In the genomic region with DNA sequence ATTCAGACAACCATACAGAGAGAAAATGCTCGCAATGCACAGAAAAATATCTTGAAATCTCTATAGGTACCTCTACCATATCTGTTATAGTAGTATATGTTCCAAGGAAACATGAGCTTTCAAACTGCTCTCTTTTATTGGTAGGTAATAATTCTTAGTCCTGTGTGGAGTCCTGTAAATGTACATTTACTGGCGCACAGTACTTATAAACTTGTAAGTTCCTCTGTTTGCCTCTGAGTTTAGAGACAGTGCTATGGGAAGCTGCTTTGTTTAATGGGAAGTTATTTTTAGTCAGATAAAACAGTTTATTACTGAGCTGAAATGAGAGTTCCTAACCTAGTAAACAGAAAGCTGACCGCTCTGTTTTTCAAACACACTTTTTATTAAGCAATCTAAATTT, we compare ENCODE assay signal across 15 cellular contexts. TPM values are rescaled to one million over a fixed set of nuclear protein-coding genes. Genes with fewer than 3 reads are reported as not detected.
DNase-seq lines count a peak whose midpoint lies in the region; ATAC-seq and TF ChIP-seq lines count a peak whose summit lies in the region.
"Had no signal": no experiment of that assay in that cellular context is flagged by ENCODE, and none has a peak within 500 bp of the region (broad histone marks: within the 10 kb centered on the region; RNA-seq: fewer than 3 reads in every experiment).

No MANE protein-coding gene starts in this region.

- no peak overlapping the region for H3K9ac ChIP-seq in GM23248

- DNase-seq in GM23248 (no peak), T-helper 17 cell (no peak), hepatocyte (ENCODE audit: low spot score) (no peak), transverse colon (no peak), NCI-H524 (lab: John Stamatoyannopoulos, UW) (no peak), Caco-2 (no peak)
- DNase-seq in activated naive CD8-positive, alpha-beta T cell treated with anti-CD3 and anti-CD28 coated beads for 36 hours, result no peak
- DNase-seq: C1 segment of cervical spinal cord; CD4-positive, alpha-beta T cell; DMS79; IMR-90; KBM-7 had no signal

- H3K9me2 ChIP-seq in GM23248 (ENCODE audit: insufficient read depth) (no peaks in the 10 kb centered on the region), hepatocyte (replicated peaks; ENCODE audit: insufficient read depth) (no peaks in the 10 kb centered on the region)

- H3K36me3 Mint-ChIP-seq in T-helper 17 cell (ENCODE audit: low read depth) (peaks cover 19% of the 10 kb centered on the region), Caco-2 (ENCODE audit: insufficient read depth, unreplicated experiment) (peaks cover 48% of the 10 kb centered on the region)
- H3K36me3 Mint-ChIP-seq in activated naive CD8-positive, alpha-beta T cell treated with anti-CD3 and anti-CD28 coated beads for 36 hours, result peaks cover 21% of the 10 kb centered on the region

- peaks cover 14% of the 10 kb centered on the region for H3K36me3 ChIP-seq in GM23248 (ENCODE audit: low read depth)
- no peaks in the 10 kb centered on the region for H3K36me3 ChIP-seq in hepatocyte (replicated peaks; ENCODE audit: insufficient read depth, low read depth)
- H3K36me3 ChIP-seq in transverse colon, result peaks cover 0 to 22% (median 3%) of the 10 kb centered on the region in 4 donors
- peaks cover 5% of the 10 kb centered on the region; the same call in 1 of the 2 replicates for H3K36me3 ChIP-seq in Caco-2 (ENCODE audit: control insufficient read depth, insufficient read depth, low read length)

- H3F3A ChIP-seq in GM23248 (ENCODE audit: insufficient read depth), result peaks cover 29% of the 10 kb centered on the region

- no peaks in the 10 kb centered on the region for H3K9me3 ChIP-seq in GM23248 (ENCODE audit: low read depth)
- H3K9me3 ChIP-seq in T-helper 17 cell (ENCODE audit: control insufficient read depth, low read length, poor library complexity, severe bottlenecking), result no peaks in the 10 kb centered on the region
- no peaks in the 10 kb centered on the region for H3K9me3 ChIP-seq in hepatocyte (ENCODE audit: low read depth)
- H3K9me3 ChIP-seq in transverse colon, result no peaks in the 10 kb centered on the region
- no peaks in the 10 kb centered on the region for H3K9me3 ChIP-seq in Caco-2
- H3K9me3 ChIP-seq: HAP-1 had no signal

- no peaks in the 10 kb centered on the region for H3K9me3 Mint-ChIP-seq in activated naive CD8-positive, alpha-beta T cell treated with anti-CD3 and anti-CD28 coated beads for 36 hours
- H3K9me3 Mint-ChIP-seq in Caco-2 (ENCODE audit: unreplicated experiment), result peaks cover 14% of the 10 kb centered on the region
- H3K9me3 Mint-ChIP-seq: CD4-positive, alpha-beta T cell had no signal

- H3K4me3 Mint-ChIP-seq in T-helper 17 cell (no peak overlapping the region), Caco-2 (ENCODE audit: unreplicated experiment) (no peak overlapping the region)
- no peak overlapping the region for H3K4me3 Mint-ChIP-seq in activated naive CD8-positive, alpha-beta T cell treated with anti-CD3 and anti-CD28 coated beads for 36 hours
- H3K4me3 Mint-ChIP-seq: B cell; CD4-positive, alpha-beta T cell had no signal

- TF ChIP-seq CTCF in hepatocyte (IDR thresholded peaks at IDR 0.05; ENCODE audit: poor library complexity) (no peak), transverse colon (IDR thresholded peaks at IDR 0.05) (no peak), Caco-2 (IDR thresholded peaks at IDR 0.05; ENCODE audit: insufficient read depth in 1 of 2, low read depth in 1 of 2, low read length in 1 of 2, severe bottlenecking in 1 of 2, unreplicated experiment in 1 of 2) (no peak)

- H3K4me3 ChIP-seq in GM23248 (no peak overlapping the region), hepatocyte (no peak overlapping the region), transverse colon (no peak overlapping the region), Caco-2 (ENCODE audit: low read depth, low read length) (no peak overlapping the region)
- H3K4me3 ChIP-seq: GM12878, HAP-1 had no signal

- peaks cover 42% of the 10 kb centered on the region for H3K4me1 ChIP-seq in GM23248 (ENCODE audit: insufficient read depth)
- H3K4me1 ChIP-seq in hepatocyte (ENCODE audit: insufficient read depth), result peaks cover 14% of the 10 kb centered on the region
- peaks cover 8 to 43% (median 25%) of the 10 kb centered on the region in 4 donors for H3K4me1 ChIP-seq in transverse colon
- peaks cover 32% of the 10 kb centered on the region for H3K4me1 ChIP-seq in Caco-2

- H3K27ac Mint-ChIP-seq in T-helper 17 cell (peak overlapping the region; percentile 2), Caco-2 (ENCODE audit: unreplicated experiment) (no peak overlapping the region)
- H3K27ac Mint-ChIP-seq in activated naive CD8-positive, alpha-beta T cell treated with anti-CD3 and anti-CD28 coated beads for 36 hours, result no peak overlapping the region
- H3K27ac Mint-ChIP-seq: B cell; CD4-positive, alpha-beta T cell had no signal

- peaks cover 12% of the 10 kb centered on the region for H3K4me1 Mint-ChIP-seq in T-helper 17 cell
- H3K4me1 Mint-ChIP-seq in activated naive CD8-positive, alpha-beta T cell treated with anti-CD3 and anti-CD28 coated beads for 36 hours, result peaks cover 3% of the 10 kb centered on the region
- peaks cover 39% of the 10 kb centered on the region for H3K4me1 Mint-ChIP-seq in Caco-2 (ENCODE audit: low read depth, unreplicated experiment)
- H3K4me1 Mint-ChIP-seq: B cell had no signal

- in situ Hi-C loops in GM23248 (cut with MboI), result no loop called here
- in situ Hi-C loops in transverse colon (cut with MboI; ENCODE audit: low pct_ligation_motif_present in 1 of 4, low pct_unique_long_range_greater_than_20kb in 1 of 4, low sequenced_read_pairs in 3 of 4), result no loop called here

- H4K20me1 ChIP-seq in GM23248 (ENCODE audit: insufficient read depth), result no peaks in the 10 kb centered on the region
- H4K20me1 ChIP-seq in hepatocyte (ENCODE audit: insufficient read depth, poor library complexity, severe bottlenecking), result no peaks in the 10 kb centered on the region

- 97% methylated on average over 3 of the region's 3 CpGs for WGBS in GM23248 (ENCODE audit: low coverage in 1 of 2, low lambda C conversion rate in 2 of 2, missing lambda C conversion rate in 2 of 2), 2 experiments
- 67% methylated on average over 3 of the region's 3 CpGs for WGBS in hepatocyte (ENCODE audit: low lambda C conversion rate, missing lambda C conversion rate)
- WGBS in transverse colon (ENCODE audit: low coverage in 1 of 2), 2 donors, result 43 to 69% methylated on average over 3 of the region's 3 CpGs

- TF ChIP-seq POLR2A in transverse colon (IDR thresholded peaks at IDR 0.05), result no peak

- H3K27me3 Mint-ChIP-seq in T-helper 17 cell (no peaks in the 10 kb centered on the region), Caco-2 (ENCODE audit: insufficient read depth, unreplicated experiment) (no peaks in the 10 kb centered on the region)
- H3K27me3 Mint-ChIP-seq in activated naive CD8-positive, alpha-beta T cell treated with anti-CD3 and anti-CD28 coated beads for 36 hours, result no peaks in the 10 kb centered on the region
- H3K27me3 Mint-ChIP-seq: B cell; CD4-positive, alpha-beta T cell had no signal

- no peaks in the 10 kb centered on the region for H3K79me2 ChIP-seq in GM23248 (ENCODE audit: insufficient read depth)
- no peaks in the 10 kb centered on the region for H3K79me2 ChIP-seq in hepatocyte

- CTCF ChIA-PET in Caco-2 (lab: Charles Lee), result interaction anchor here (1.0 kb wide), 1 partner anchor 41 kb away, joined by 3 read pairs; no protein-coding TSS in a partner anchor

- intact Hi-C loops in transverse colon (cut with DNase I; ENCODE audit: low total_unique reads), result no loop called here
- intact Hi-C loops in Caco-2 (cut with micrococcal nuclease; ENCODE audit: unreplicated experiment), result no loop called here

- H3K27me3 ChIP-seq in GM23248 (replicated peaks; ENCODE audit: insufficient read depth), result no peaks in the 10 kb centered on the region
- H3K27me3 ChIP-seq in hepatocyte, result no peaks in the 10 kb centered on the region
- no peaks in the 10 kb centered on the region for H3K27me3 ChIP-seq in transverse colon
- H3K27me3 ChIP-seq in Caco-2 (replicated peaks; ENCODE audit: control insufficient read depth, insufficient read depth, low read length), result no peaks in the 10 kb centered on the region

- H2AFZ ChIP-seq in GM23248 (no peak overlapping the region), hepatocyte (no peak overlapping the region)

- BruUV-seq in Caco-2 (replicated peaks; lab: Mats Ljungman, UMichigan), result no TSS peak

- H3K4me2 ChIP-seq in GM23248 (ENCODE audit: unreplicated experiment) (no peak overlapping the region), hepatocyte (no peak overlapping the region)

- H3K27ac ChIP-seq in GM23248, result peak overlapping the region; percentile 62
- peak overlapping the region; percentile 35 for H3K27ac ChIP-seq in hepatocyte
- H3K27ac ChIP-seq in transverse colon, result peak overlapping the region; percentile 33 to 58 (median 56)

- no peak for ATAC-seq in T-helper 17 cell
- ATAC-seq: GM12878 had no signal

- no peak for TF ChIP-seq EP300 in transverse colon (IDR thresholded peaks at IDR 0.05; ENCODE audit: low read depth)

- POLR2A ChIA-PET in Caco-2 (lab: Charles Lee), result no interaction called here

RNA-seq across cellular contexts. Expression of a gene that starts 52.7 kb away (rescaled TPM):
- 15.9 and 23.8 TPM in 2 replicates for total RNA-seq in GM23248 (2014; rRNA removed; shearing (Covaris generic))
- polyA plus RNA-seq in GM23248 (2016; fragmentation: Nextera tagmentation; extraction: Ambion mirVana) (11.4 and 12.8 TPM in 2 replicates), hepatocyte (13.2 and 16.8 TPM in 2 replicates)
- total RNA-seq in T-helper 17 cell (10 to 100 TPM; 51.6 to 58.2 TPM), hepatocyte (23.0 and 37.4 TPM in 2 replicates), transverse colon (100 to 1,000 TPM in 1 of 4 donors, 10 to 100 TPM in 3; 41.6 to 450 (median 80.7) TPM), Caco-2 (2022) (34.7 and 35.4 TPM in 2 replicates)
- total RNA-seq in activated naive CD8-positive, alpha-beta T cell treated with anti-CD3 and anti-CD28 coated beads for 36 hours, result 10 to 100 TPM; 22.9 to 25.5 TPM
